ENCODE assay signal across 15 cellular contexts in the genomic region with DNA sequence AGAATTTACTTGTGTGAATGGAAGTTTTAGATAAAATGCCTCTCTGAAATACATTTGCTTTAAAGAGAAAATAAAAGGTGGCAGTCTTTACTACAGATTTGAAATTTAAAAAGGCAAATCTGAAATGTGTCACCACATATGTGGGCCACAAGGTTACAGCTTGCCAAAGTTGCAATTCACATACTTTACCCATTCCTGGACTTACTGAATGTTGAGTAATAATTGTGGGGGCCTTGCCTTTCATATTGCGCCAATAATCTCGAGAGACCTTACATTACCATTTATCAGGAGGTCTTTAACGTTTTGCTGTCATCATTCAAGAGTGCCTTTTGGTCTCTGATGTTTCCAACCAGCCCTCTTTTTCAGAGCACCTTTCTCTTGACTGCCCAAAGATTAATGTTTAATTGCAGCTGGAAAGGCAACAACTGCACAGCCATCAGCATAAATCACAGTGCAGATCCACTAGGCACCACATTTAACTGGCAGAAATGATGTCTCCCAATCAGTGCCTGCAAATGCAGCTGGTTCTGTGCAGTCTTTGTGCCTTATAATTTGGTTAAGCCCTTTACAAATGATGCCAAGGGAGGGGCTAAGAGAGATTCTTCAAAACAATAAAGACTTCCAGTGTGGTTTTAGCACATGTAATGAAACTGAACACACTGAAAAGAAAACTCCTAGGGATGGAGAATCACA.
DNase-seq lines count a peak whose midpoint lies in the region; ATAC-seq, FAIRE-seq and TF ChIP-seq lines count a peak whose summit lies in the region.
"Had no signal": no experiment of that assay in that cellular context is flagged by ENCODE, and none has a peak within 500 bp of the region (broad histone marks: within the 10 kb centered on the region; RNA-seq: fewer than 3 reads in every experiment).

No MANE protein-coding gene starts in this region.

- H3K79me2 ChIP-seq in GM12878 (ENCODE audit: control insufficient read depth, insufficient read depth, low read length) = no peaks in the 10 kb centered on the region
- H3K79me2 ChIP-seq: parathyroid adenoma had no signal

- in situ Hi-C loops in GM12878 (cut with MboI) = no loop called here

- H3K9ac ChIP-seq in GM12878 (ENCODE audit: control insufficient read depth, insufficient read depth, low read length) = no peak overlapping the region
- H3K9ac ChIP-seq: parathyroid adenoma had no signal

- H4K20me1 ChIP-seq in GM12878 (ENCODE audit: control insufficient read depth, insufficient read depth) = no peaks in the 10 kb centered on the region

- ATAC-seq in A549 = peak in 1 of 2 experiments; percentile 66; a peak in 2 of 6 replicates
- peak; percentile 47 for ATAC-seq in GM12878
- peak; percentile 81 for ATAC-seq in left lobe of liver
- ATAC-seq in stimulated activated naive CD8-positive, alpha-beta T cell treated with anti-CD3 and anti-CD28 coated beads, Interleukin-15, Interleukin-2, amounts not matched to agents 100 U/mL and 50 U/mL, for 24 hours = no peak
- no peak for ATAC-seq in GM18867 (IDR thresholded peaks at IDR 0.05; ENCODE audit: unreplicated experiment)
- ATAC-seq in HG02938 (IDR thresholded peaks at IDR 0.05; ENCODE audit: unreplicated experiment) = no peak

- intact Hi-C loops in GM12878 (cut with micrococcal nuclease; ENCODE audit: unreplicated experiment) = no loop called here

- no peak overlapping the region for H2AFZ ChIP-seq in GM12878 (ENCODE audit: control insufficient read depth, low read depth, low read length)
- H2AFZ ChIP-seq: parathyroid adenoma had no signal

- no peaks in the 10 kb centered on the region for H3K36me3 ChIP-seq in GM12878 (ENCODE audit: control insufficient read depth in 2 of 2, insufficient read depth in 2 of 2, low read length in 1 of 2)
- H3K36me3 ChIP-seq: left ventricle myocardium inferior had no signal

- no peaks in the 10 kb centered on the region for H3K27me3 ChIP-seq in GM12878 (replicated peaks in 1 of 2; ENCODE audit: control insufficient read depth in 2 of 2, insufficient read depth in 2 of 2, low read length in 1 of 2)

- FAIRE-seq in A549 (lab: Jason Lieb, UNC) = no peak
- no peak for FAIRE-seq in GM12878 (lab: Jason Lieb, UNC)

- H3K4me1 ChIP-seq in A549 (peaks cover 35% of the 10 kb centered on the region), GM12878 (ENCODE audit: control insufficient read depth, insufficient read depth, low read length) (peaks cover 2% of the 10 kb centered on the region; the same call in 1 of the 2 replicates)

- WGBS in A549 (ENCODE audit: missing lambda C conversion rate) = 42% methylated on average over 3 of the region's 3 CpGs
- WGBS in GM12878 (ENCODE audit: insufficient coverage, insufficient replicate concordance, low lambda C conversion rate, missing lambda C conversion rate) = 2% methylated on average over 3 of the region's 3 CpGs

- H3K27ac ChIP-seq in A549 (peak overlapping the region in 1 of 2 experiments; percentile 54; a peak in 3 of 6 replicates), GM12878 (ENCODE audit: control insufficient read depth, insufficient read depth) (no peak overlapping the region)
- H3K27ac ChIP-seq: left ventricle myocardium inferior, parathyroid adenoma had no signal

- no peak for TF ChIP-seq EP300 in A549 (IDR thresholded peaks at IDR 0.05)
- no peak for TF ChIP-seq EP300 in GM12878 (IDR thresholded peaks at IDR 0.05; ENCODE audit: borderline replicate concordance in 1 of 2, control insufficient read depth in 1 of 2, low read depth in 2 of 2, low read length in 2 of 2)

- RAD21 ChIA-PET in GM12878 (lab: Charles Lee; ENCODE audit: unreplicated experiment) = no interaction called here

- CTCF ChIA-PET in A549 (lab: Yijun Ruan, JAX) (interaction anchor here (0.8 kb wide), 1 partner anchor 9 kb away, joined by 3 read pairs; no protein-coding TSS in a partner anchor), GM12878 (lab: Yijun Ruan, JAX) (interaction anchor here (0.7 to 1.7 kb wide), 2 partner anchors 8 to 1357 kb away, joined by 3 read pairs; no protein-coding TSS in a partner anchor)

- DNase-seq in A549 (ENCODE audit: low read depth in 1 of 2, low spot score in 1 of 2) = no peak
- peak; percentile 85 for DNase-seq in HCEC 1CT
- no peak for DNase-seq in GM12878 (ENCODE audit: low read depth, low spot score)
- no peak for DNase-seq in left lobe of liver (ENCODE audit: low spot score)
- no peak for DNase-seq in stimulated activated naive CD8-positive, alpha-beta T cell treated with anti-CD3 and anti-CD28 coated beads, Interleukin-15, Interleukin-2, amounts not matched to agents 100 U/mL and 50 U/mL, for 24 hours
- no peak for DNase-seq in DMS 273 treated with DMSO at 0.1 percent for 48 hours (lab: John Stamatoyannopoulos, UW)
- DNase-seq: activated naive CD4-positive, alpha-beta T cell treated with anti-CD3 and anti-CD28 coated beads, Interleukin-2, amount 50 U/mL, for 16 hours; cortex of kidney; GDM1; Karpas-422; left ventricle myocardium inferior; T-helper 2 cell had no signal

- H3K4me3 ChIP-seq in A549 (no peak overlapping the region), GM12878 (no peak overlapping the region)
- H3K4me3 ChIP-seq: left ventricle myocardium inferior had no signal

- peak overlapping the region; percentile 64 for H3K4me2 ChIP-seq in A549
- H3K4me2 ChIP-seq in GM12878 (ENCODE audit: control insufficient read depth, insufficient read depth) = no peak overlapping the region

- TF ChIP-seq RAD21 in A549 (conservative IDR thresholded peaks at IDR 0.05 in 1 of 2, IDR thresholded peaks at IDR 0.05 in 1 of 2) (no peak), GM12878 (IDR thresholded peaks at IDR 0.05; ENCODE audit: insufficient read depth, low read depth, low read length) (no peak)

- TF ChIP-seq CTCF in A549 (IDR thresholded peaks at IDR 0.05) = no peak
- TF ChIP-seq CTCF in GM12878 (IDR thresholded peaks at IDR 0.05 in 2 of 3, conservative IDR thresholded peaks at IDR 0.05 in 1 of 3; ENCODE audit: control insufficient read depth in 2 of 3, extremely low read depth in 1 of 3, insufficient read depth in 1 of 3, low read depth in 3 of 3, low read length in 3 of 3) = no peak

- BruUV-seq in GM12878 (replicated peaks; lab: Mats Ljungman, UMichigan) = no TSS peak

- H3K9me3 ChIP-seq in A549 = no peaks in the 10 kb centered on the region
- no peaks in the 10 kb centered on the region; the same call in 2 of the 3 replicates for H3K9me3 ChIP-seq in GM12878 (replicated peaks; ENCODE audit: control insufficient read depth, insufficient read depth, low read length)
- H3K9me3 ChIP-seq: left ventricle myocardium inferior had no signal

- TF ChIP-seq POLR2A in A549 (IDR thresholded peaks at IDR 0.05; ENCODE audit: low read length) (no peak), GM12878 (IDR thresholded peaks at IDR 0.05; ENCODE audit: low read depth, low read length) (no peak)

- SMC1A ChIA-PET in GM12878 (lab: Charles Lee; ENCODE audit: uncharacterized antibody, unreplicated experiment) = interaction anchor here (1.1 kb wide), 1 partner anchor 16 kb away, joined by 3 read pairs; no protein-coding TSS in a partner anchor

- POLR2A ChIA-PET in A549 (lab: Yijun Ruan, JAX) = no interaction called here
- POLR2A ChIA-PET in GM12878 (lab: Charles Lee) = no interaction called here

TF ChIP-seq in A549, 52 proteins besides CTCF, POLR2A, EP300 and RAD21:
- TF ChIP-seq FOSL2 (IDR thresholded peaks at IDR 0.05) (peak; percentile 33; the same call in 1 of the 2 replicates), FOSL2 (CRISPR knock-in tag; IDR thresholded peaks at IDR 0.05) (peak; percentile 39), HOXB5 (CRISPR knock-in tag; IDR thresholded peaks at IDR 0.05) (no peak), NFE2L2 (conservative IDR thresholded peaks at IDR 0.05; ENCODE audit: low read length) (no peak), CEBPB (IDR thresholded peaks at IDR 0.05) (peak in 1 of 2 experiments; percentile 16; a peak in 1 of 4 replicates), MAZ (IDR thresholded peaks at IDR 0.05; ENCODE audit: borderline replicate concordance, low read depth, low read length) (no peak)

TF ChIP-seq in GM12878, 131 proteins besides CTCF, POLR2A, EP300 and RAD21 (continues in another document):
- TF ChIP-seq, protein P1, sequence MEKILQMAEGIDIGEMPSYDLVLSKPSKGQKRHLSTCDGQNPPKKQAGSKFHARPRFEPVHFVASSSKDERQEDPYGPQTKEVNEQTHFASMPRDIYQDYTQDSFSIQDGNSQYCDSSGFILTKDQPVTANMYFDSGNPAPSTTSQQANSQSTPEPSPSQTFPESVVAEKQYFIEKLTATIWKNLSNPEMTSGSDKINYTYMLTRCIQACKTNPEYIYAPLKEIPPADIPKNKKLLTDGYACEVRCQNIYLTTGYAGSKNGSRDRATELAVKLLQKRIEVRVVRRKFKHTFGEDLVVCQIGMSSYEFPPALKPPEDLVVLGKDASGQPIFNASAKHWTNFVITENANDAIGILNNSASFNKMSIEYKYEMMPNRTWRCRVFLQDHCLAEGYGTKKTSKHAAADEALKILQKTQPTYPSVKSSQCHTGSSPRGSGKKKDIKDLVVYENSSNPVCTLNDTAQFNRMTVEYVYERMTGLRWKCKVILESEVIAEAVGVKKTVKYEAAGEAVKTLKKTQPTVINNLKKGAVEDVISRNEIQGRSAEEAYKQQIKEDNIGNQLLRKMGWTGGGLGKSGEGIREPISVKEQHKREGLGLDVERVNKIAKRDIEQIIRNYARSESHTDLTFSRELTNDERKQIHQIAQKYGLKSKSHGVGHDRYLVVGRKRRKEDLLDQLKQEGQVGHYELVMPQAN (conservative IDR thresholded peaks at IDR 0.05) = no peak
- TF ChIP-seq MEF2A (IDR thresholded peaks at IDR 0.05; ENCODE audit: insufficient read depth, low read depth, low read length) (no peak), NR2F1 (conservative IDR thresholded peaks at IDR 0.05) (no peak), ZSCAN29 (IDR thresholded peaks at IDR 0.05) (no peak)
- TF ChIP-seq, protein P2, sequence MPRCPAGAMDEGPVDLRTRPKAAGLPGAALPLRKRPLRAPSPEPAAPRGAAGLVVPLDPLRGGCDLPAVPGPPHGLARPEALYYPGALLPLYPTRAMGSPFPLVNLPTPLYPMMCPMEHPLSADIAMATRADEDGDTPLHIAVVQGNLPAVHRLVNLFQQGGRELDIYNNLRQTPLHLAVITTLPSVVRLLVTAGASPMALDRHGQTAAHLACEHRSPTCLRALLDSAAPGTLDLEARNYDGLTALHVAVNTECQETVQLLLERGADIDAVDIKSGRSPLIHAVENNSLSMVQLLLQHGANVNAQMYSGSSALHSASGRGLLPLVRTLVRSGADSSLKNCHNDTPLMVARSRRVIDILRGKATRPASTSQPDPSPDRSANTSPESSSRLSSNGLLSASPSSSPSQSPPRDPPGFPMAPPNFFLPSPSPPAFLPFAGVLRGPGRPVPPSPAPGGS (IDR thresholded peaks at IDR 0.05; ENCODE audit: borderline replicate concordance, insufficient read depth, low read depth, low read length, poor library complexity, severe bottlenecking) = no peak

Comparison
In these comparisons a context has a peak if more than half of its experiments do, and no peak if none do; other contexts are left out.
1. ATAC-seq: peak in GM12878 (single experiment) and left lobe of liver (single experiment); none in stimulated activated naive CD8-positive, alpha-beta T cell treated with anti-CD3 and anti-CD28 coated beads, Interleukin-15, Interleukin-2, amounts not matched to agents 100 U/mL and 50 U/mL, for 24 hours (single experiment), GM18867 (single experiment) and HG02938 (single experiment).